Comparison of ENCODE assay signal across 15 cellular contexts in genomic region chr15:62752687-62753517, GRCh38.
DNase-seq lines count a peak whose midpoint lies in the region; ATAC-seq, FAIRE-seq and TF ChIP-seq lines count a peak whose summit lies in the region.
"Had no signal": no experiment of that assay in that cellular context is flagged by ENCODE, and none has a peak within 500 bp of the region (broad histone marks: within the 10 kb centered on the region; RNA-seq: fewer than 3 reads in every experiment).

No MANE protein-coding gene starts in this region.

- H3K4me1 Mint-ChIP-seq in activated naive CD8-positive, alpha-beta T cell treated with anti-CD3 and anti-CD28 coated beads, Interleukin-2, amount 50 U/mL, for 24 hours, result no peaks in the 10 kb centered on the region
- H3K4me1 Mint-ChIP-seq: CD4-positive, alpha-beta memory T cell; stimulated activated memory B cell treated with anti-CD40 and anti-IgM and Interleukin-4, amounts not matched to agents 10 μg/mL and 1 μg/mL and 100 μg/mL, for 72 hours had no signal

- H3K4me3 Mint-ChIP-seq in activated naive CD8-positive, alpha-beta T cell treated with anti-CD3 and anti-CD28 coated beads, Interleukin-2, amount 50 U/mL, for 24 hours, result no peak overlapping the region
- H3K4me3 Mint-ChIP-seq: CD4-positive, alpha-beta memory T cell; mesothelial cell of epicardium; stimulated activated memory B cell treated with anti-CD40 and anti-IgM and Interleukin-4, amounts not matched to agents 10 μg/mL and 1 μg/mL and 100 μg/mL, for 72 hours had no signal

- no peak overlapping the region for H3K27ac Mint-ChIP-seq in activated naive CD8-positive, alpha-beta T cell treated with anti-CD3 and anti-CD28 coated beads, Interleukin-2, amount 50 U/mL, for 24 hours
- H3K27ac Mint-ChIP-seq: CD4-positive, alpha-beta memory T cell; mesothelial cell of epicardium; stimulated activated memory B cell treated with anti-CD40 and anti-IgM and Interleukin-4, amounts not matched to agents 10 μg/mL and 1 μg/mL and 100 μg/mL, for 72 hours had no signal

- peak; percentile 73 for DNase-seq in EL
- DNase-seq in RCC 7860 (ENCODE audit: low spot score), result peak; percentile 92
- DNase-seq in fibroblast of mammary gland (ENCODE audit: low read depth), result peak; percentile 25
- peak; percentile 87 for DNase-seq in renal cortical epithelial cell (ENCODE audit: low read depth)
- DNase-seq in NCI-H128 (lab: John Stamatoyannopoulos, UW; ENCODE audit: unreplicated experiment), result no peak
- DNase-seq in activated effector memory CD4-positive, alpha-beta T cell treated with Interleukin-2 at 50 U/mL for 16 hours, result no peak
- no peak for DNase-seq in activated naive CD8-positive, alpha-beta T cell treated with anti-CD3 and anti-CD28 coated beads, Interleukin-2, amount 50 U/mL, for 24 hours
- DNase-seq: activated CD4-positive, alpha-beta T cell treated with anti-CD3 and anti-CD28 coated beads, Interleukin-2, amount 50 U/mL, for 48 hours; CD4-positive, alpha-beta memory T cell; cortex of kidney; NCI-H1694; NCI-H446 had no signal

- no peaks in the 10 kb centered on the region for H3K27me3 Mint-ChIP-seq in activated naive CD8-positive, alpha-beta T cell treated with anti-CD3 and anti-CD28 coated beads, Interleukin-2, amount 50 U/mL, for 24 hours

- no peak overlapping the region for H3K4me3 ChIP-seq in fibroblast of mammary gland (ENCODE audit: control insufficient read depth, low read depth, low read length)
- H3K4me3 ChIP-seq: SK-N-MC had no signal

- no peak for TF ChIP-seq CTCF in fibroblast of mammary gland (conservative IDR thresholded peaks at IDR 0.05; ENCODE audit: control insufficient read depth, insufficient read depth, low read depth, low read length)

- no peak for ATAC-seq in activated naive CD8-positive, alpha-beta T cell treated with anti-CD3 and anti-CD28 coated beads, Interleukin-2, amount 50 U/mL, for 24 hours
- ATAC-seq: stimulated activated memory B cell treated with anti-CD40 and anti-IgM and Interleukin-4, amounts not matched to agents 10 μg/mL and 1 μg/mL and 100 μg/mL, for 72 hours had no signal

- FAIRE-seq in RCC 7860 (lab: Jason Lieb, UNC), result peak; percentile 96

- H3K36me3 Mint-ChIP-seq in activated naive CD8-positive, alpha-beta T cell treated with anti-CD3 and anti-CD28 coated beads, Interleukin-2, amount 50 U/mL, for 24 hours (ENCODE audit: low read depth), result no peaks in the 10 kb centered on the region
- H3K36me3 Mint-ChIP-seq: CD4-positive, alpha-beta memory T cell; mesothelial cell of epicardium; stimulated activated memory B cell treated with anti-CD40 and anti-IgM and Interleukin-4, amounts not matched to agents 10 μg/mL and 1 μg/mL and 100 μg/mL, for 72 hours had no signal

- no peaks in the 10 kb centered on the region for H3K9me3 Mint-ChIP-seq in activated naive CD8-positive, alpha-beta T cell treated with anti-CD3 and anti-CD28 coated beads, Interleukin-2, amount 50 U/mL, for 24 hours
- H3K9me3 Mint-ChIP-seq: CD4-positive, alpha-beta memory T cell; mesothelial cell of epicardium; stimulated activated memory B cell treated with anti-CD40 and anti-IgM and Interleukin-4, amounts not matched to agents 10 μg/mL and 1 μg/mL and 100 μg/mL, for 72 hours had no signal

Comparison
In these comparisons a context has a peak if more than half of its experiments do, and no peak if none do; other contexts are left out.
1. DNase-seq: peak in EL (single experiment), RCC 7860 (single experiment), fibroblast of mammary gland (single experiment) and renal cortical epithelial cell (single experiment); none in NCI-H128 (single experiment), activated effector memory CD4-positive, alpha-beta T cell treated with Interleukin-2 at 50 U/mL for 16 hours (single experiment) and activated naive CD8-positive, alpha-beta T cell treated with anti-CD3 and anti-CD28 coated beads, Interleukin-2, amount 50 U/mL, for 24 hours (single experiment).